Comparison of ENCODE assay signal across 19 cellular contexts in genomic region chr2:38547791-38548190, GRCh38. TPM values are rescaled to one million over a fixed set of nuclear protein-coding genes. Genes with fewer than 3 reads are reported as not detected.
DNase-seq lines count a peak whose midpoint lies in the region; ATAC-seq and TF ChIP-seq lines count a peak whose summit lies in the region.
"Had no signal": no experiment of that assay in that cellular context is flagged by ENCODE, and none has a peak within 500 bp of the region (broad histone marks: within the 10 kb centered on the region; RNA-seq: fewer than 3 reads in every experiment).

No MANE protein-coding gene starts in this region.

- H4K20me1 ChIP-seq in Karpas-422 (ENCODE audit: insufficient read depth, low read depth, low read length): no peaks in the 10 kb centered on the region
- H4K20me1 ChIP-seq: BLaER1 treated with 17β-estradiol and CSF1 and Interleukin-3, amounts not matched to agents 10 nM and 100 nM had no signal

- peaks cover 36% of the 10 kb centered on the region; the same call in 1 of the 2 replicates for H3K36me3 ChIP-seq in Karpas-422 (ENCODE audit: insufficient read depth, low read length)
- H3K36me3 ChIP-seq in stomach: peaks cover 0 to 7% (median 0%) of the 10 kb centered on the region in 4 donors
- H3K36me3 ChIP-seq: BLaER1 treated with 17β-estradiol and CSF1 and Interleukin-3, amounts not matched to agents 10 nM and 100 nM had no signal

- peak overlapping the region; percentile 54 for H3K27ac Mint-ChIP-seq in activated T-helper 17 cell treated with anti-CD3 and anti-CD28 coated beads, Interleukin-2, amount 50 U/mL, for 72 hours
- H3K27ac Mint-ChIP-seq: B cell; CD8-positive, alpha-beta T cell; GM23338; HFFc6 had no signal

- intact Hi-C loops in stomach (cut with DNase I; ENCODE audit: low total_unique reads): no loop called here

- ATAC-seq in activated T-helper 17 cell treated with anti-CD3 and anti-CD28 coated beads, Interleukin-2, amount 50 U/mL, for 72 hours (replicated peaks): no peak
- ATAC-seq in GM18867 (IDR thresholded peaks at IDR 0.05; ENCODE audit: unreplicated experiment): no peak
- ATAC-seq in omental fat pad (ENCODE audit: low FRiP score): no peak
- ATAC-seq: CD8-positive, alpha-beta T cell; GM23338; HCT116 had no signal

- H3K9ac ChIP-seq in Karpas-422 (ENCODE audit: low read length): no peak overlapping the region
- H3K9ac ChIP-seq: BLaER1 treated with 17β-estradiol and CSF1 and Interleukin-3, amounts not matched to agents 10 nM and 100 nM had no signal

- no peaks in the 10 kb centered on the region for H3K27me3 Mint-ChIP-seq in activated T-helper 17 cell treated with anti-CD3 and anti-CD28 coated beads, Interleukin-2, amount 50 U/mL, for 72 hours

- no peaks in the 10 kb centered on the region for H3K79me2 ChIP-seq in Karpas-422 (ENCODE audit: low read length)

- peak; percentile 32 for DNase-seq in NCI-H82 (lab: John Stamatoyannopoulos, UW)
- DNase-seq in NCI-H82 treated with DMSO at 0.1 percent for 48 hours (lab: John Stamatoyannopoulos, UW; ENCODE audit: unreplicated experiment): no peak
- DNase-seq in Karpas-422: no peak
- no peak for DNase-seq in stomach
- no peak for DNase-seq in omental fat pad (ENCODE audit: low spot score)
- DNase-seq: 8988T; CD8-positive, alpha-beta T cell; COR-L47; DMS 273 treated with DMSO at 0.1 percent for 48 hours; H7; IMR-90 had no signal

- H3K27me3 ChIP-seq in Karpas-422 (ENCODE audit: low read length): no peaks in the 10 kb centered on the region
- H3K27me3 ChIP-seq in stomach: no peaks in the 10 kb centered on the region
- H3K27me3 ChIP-seq: BLaER1 treated with 17β-estradiol and CSF1 and Interleukin-3, amounts not matched to agents 10 nM and 100 nM had no signal

- H3K4me1 ChIP-seq in Karpas-422 (ENCODE audit: low read length): peaks cover 15% of the 10 kb centered on the region; the same call in 1 of the 2 replicates
- H3K4me1 ChIP-seq in stomach: peaks cover 0 to 3% (median 1%) of the 10 kb centered on the region in 4 donors

- H3K36me3 Mint-ChIP-seq in activated T-helper 17 cell treated with anti-CD3 and anti-CD28 coated beads, Interleukin-2, amount 50 U/mL, for 72 hours (ENCODE audit: low read depth): peaks cover 25% of the 10 kb centered on the region
- H3K36me3 Mint-ChIP-seq: CD8-positive, alpha-beta T cell had no signal

- H3K27ac ChIP-seq in Karpas-422 (ENCODE audit: low read length) (peak overlapping the region; percentile 52), stomach (no peak overlapping the region)
- H3K27ac ChIP-seq: BLaER1 treated with 17β-estradiol and CSF1 and Interleukin-3, amounts not matched to agents 10 nM and 100 nM; HL-60 had no signal

- no peak for TF ChIP-seq POLR2A in stomach (IDR thresholded peaks at IDR 0.05)

- no peaks in the 10 kb centered on the region for H3K9me3 Mint-ChIP-seq in activated T-helper 17 cell treated with anti-CD3 and anti-CD28 coated beads, Interleukin-2, amount 50 U/mL, for 72 hours
- H3K9me3 Mint-ChIP-seq: CD8-positive, alpha-beta T cell; GM23338; HFFc6 had no signal

- no peaks in the 10 kb centered on the region for H3K9me2 ChIP-seq in Karpas-422 (replicated peaks; ENCODE audit: insufficient read depth, low read length)

- no peak overlapping the region for H3K4me3 Mint-ChIP-seq in activated T-helper 17 cell treated with anti-CD3 and anti-CD28 coated beads, Interleukin-2, amount 50 U/mL, for 72 hours
- H3K4me3 Mint-ChIP-seq: B cell; CD8-positive, alpha-beta T cell; GM23338; HFFc6 had no signal

- TF ChIP-seq CTCF in stomach (IDR thresholded peaks at IDR 0.05) (no peak), omental fat pad (IDR thresholded peaks at IDR 0.05) (no peak)

- 73 to 94% (median 82%) methylated on average over 1 of the region's 1 CpG for WGBS in stomach, 5 donors

- H3K4me1 Mint-ChIP-seq in activated T-helper 17 cell treated with anti-CD3 and anti-CD28 coated beads, Interleukin-2, amount 50 U/mL, for 72 hours: peaks cover 14% of the 10 kb centered on the region
- H3K4me1 Mint-ChIP-seq: B cell had no signal

- H3K9me3 ChIP-seq in Karpas-422 (ENCODE audit: low read length): no peaks in the 10 kb centered on the region
- H3K9me3 ChIP-seq in stomach: no peaks in the 10 kb centered on the region

- TF ChIP-seq EP300 in stomach (IDR thresholded peaks at IDR 0.05): no peak

- H3K4me3 ChIP-seq in Karpas-422 (ENCODE audit: low read length): no peak overlapping the region
- H3K4me3 ChIP-seq in stomach: no peak overlapping the region
- H3K4me3 ChIP-seq: BLaER1 treated with 17β-estradiol and CSF1 and Interleukin-3, amounts not matched to agents 10 nM and 100 nM; GM23338 had no signal

- no peak overlapping the region for H3K4me2 ChIP-seq in Karpas-422 (ENCODE audit: low read depth, low read length, poor library complexity, severe bottlenecking)
- H3K4me2 ChIP-seq: BLaER1 treated with 17β-estradiol and CSF1 and Interleukin-3, amounts not matched to agents 10 nM and 100 nM; GM23338 had no signal

- no peak overlapping the region for H2AFZ ChIP-seq in Karpas-422 (ENCODE audit: low read length)
- H2AFZ ChIP-seq: GM23338 had no signal

RNA-seq across cellular contexts. Expression of gene HNRNPLL, which starts 54.9 kb away (rescaled TPM):
- total RNA-seq in Karpas-422 (2014; rRNA removed; shearing (Covaris generic); ENCODE audit: low replicate concordance): 58.3 and 131 TPM in 2 replicates
- 100 to 1,000 TPM in 1 of 2 donors, 10 to 100 TPM in 1; 84.9 to 122 TPM for total RNA-seq in activated T-helper 17 cell treated with anti-CD3 and anti-CD28 coated beads, Interleukin-2, amount 50 U/mL, for 72 hours
- total RNA-seq in stomach: 10 to 100 TPM; 22.9 to 97.9 (median 39.1) TPM
- polyA plus RNA-seq in stomach: 10 to 100 TPM; 12.2 to 13.6 (median 13.0) TPM
- 10 to 100 TPM; 32.3 to 41.6 (median 36.4) TPM for total RNA-seq in omental fat pad
